Comparison of ENCODE assay signal across 1 cellular context in genomic region chr15:73323956-73324355, GRCh38.
TF ChIP-seq lines count a peak whose summit lies in the region.

No MANE protein-coding gene starts in this region.

TF ChIP-seq in HepG2, 621 proteins besides CTCF, POLR2A, EP300 and RAD21 (continued from another document):
- no peak for TF ChIP-seq ZNF24 (IDR thresholded peaks at IDR 0.05)
- TF ChIP-seq, protein P1, sequence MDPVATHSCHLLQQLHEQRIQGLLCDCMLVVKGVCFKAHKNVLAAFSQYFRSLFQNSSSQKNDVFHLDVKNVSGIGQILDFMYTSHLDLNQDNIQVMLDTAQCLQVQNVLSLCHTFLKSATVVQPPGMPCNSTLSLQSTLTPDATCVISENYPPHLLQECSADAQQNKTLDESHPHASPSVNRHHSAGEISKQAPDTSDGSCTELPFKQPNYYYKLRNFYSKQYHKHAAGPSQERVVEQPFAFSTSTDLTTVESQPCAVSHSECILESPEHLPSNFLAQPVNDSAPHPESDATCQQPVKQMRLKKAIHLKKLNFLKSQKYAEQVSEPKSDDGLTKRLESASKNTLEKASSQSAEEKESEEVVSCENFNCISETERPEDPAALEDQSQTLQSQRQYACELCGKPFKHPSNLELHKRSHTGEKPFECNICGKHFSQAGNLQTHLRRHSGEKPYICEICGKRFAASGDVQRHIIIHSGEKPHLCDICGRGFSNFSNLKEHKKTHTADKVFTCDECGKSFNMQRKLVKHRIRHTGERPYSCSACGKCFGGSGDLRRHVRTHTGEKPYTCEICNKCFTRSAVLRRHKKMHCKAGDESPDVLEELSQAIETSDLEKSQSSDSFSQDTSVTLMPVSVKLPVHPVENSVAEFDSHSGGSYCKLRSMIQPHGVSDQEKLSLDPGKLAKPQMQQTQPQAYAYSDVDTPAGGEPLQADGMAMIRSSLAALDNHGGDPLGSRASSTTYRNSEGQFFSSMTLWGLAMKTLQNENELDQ (CRISPR knock-in tag; IDR thresholded peaks at IDR 0.05; ENCODE audit: borderline replicate concordance), result no peak
- TF ChIP-seq, protein P2, sequence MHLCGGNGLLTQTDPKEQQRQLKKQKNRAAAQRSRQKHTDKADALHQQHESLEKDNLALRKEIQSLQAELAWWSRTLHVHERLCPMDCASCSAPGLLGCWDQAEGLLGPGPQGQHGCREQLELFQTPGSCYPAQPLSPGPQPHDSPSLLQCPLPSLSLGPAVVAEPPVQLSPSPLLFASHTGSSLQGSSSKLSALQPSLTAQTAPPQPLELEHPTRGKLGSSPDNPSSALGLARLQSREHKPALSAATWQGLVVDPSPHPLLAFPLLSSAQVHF (CRISPR knock-in tag; IDR thresholded peaks at IDR 0.05), result no peak
- TF ChIP-seq ZNF639 (CRISPR knock-in tag; conservative IDR thresholded peaks at IDR 0.05), result no peak
- TF ChIP-seq ZFYVE20 (CRISPR knock-in tag; IDR thresholded peaks at IDR 0.05; ENCODE audit: borderline replicate concordance, low read depth), result no peak
- TF ChIP-seq ZNF547 (CRISPR knock-in tag; IDR thresholded peaks at IDR 0.05), result no peak
- no peak for TF ChIP-seq MED13 (CRISPR knock-in tag; IDR thresholded peaks at IDR 0.05)
